In the genomic region with DNA sequence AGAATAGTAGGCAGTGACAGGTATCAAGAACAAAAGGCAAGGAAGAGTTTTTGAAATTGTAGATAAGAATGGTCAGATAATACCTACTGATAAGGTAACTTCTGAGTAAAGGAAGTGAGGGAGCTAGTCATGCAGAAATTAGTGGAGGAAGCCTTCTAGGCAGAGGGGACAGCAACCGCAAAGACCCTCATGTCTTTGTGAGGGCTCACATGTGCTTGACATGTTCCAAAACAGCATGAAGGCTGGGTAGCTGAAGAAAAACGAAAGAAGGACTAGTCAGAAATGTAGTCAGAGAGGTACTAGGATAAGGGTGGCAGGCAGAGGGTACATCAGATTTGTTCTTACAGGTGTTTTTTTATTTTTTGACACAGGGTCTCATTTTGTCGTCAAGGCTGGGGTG, we compare ENCODE assay signal across 15 cellular contexts. TPM values are rescaled to one million over a fixed set of nuclear protein-coding genes. Genes with fewer than 3 reads are reported as not detected.
A peak's percentile ranks its signal among the peaks of the same experiment; 100 is the strongest.
DNase-seq lines count a peak whose midpoint lies in the region; ATAC-seq and TF ChIP-seq lines count a peak whose summit lies in the region.
"Had no signal": no experiment of that assay in that cellular context is flagged by ENCODE, and none has a peak within 500 bp of the region (broad histone marks: within the 10 kb centered on the region; RNA-seq: fewer than 3 reads in every experiment).

No MANE protein-coding gene starts in this region.

- no peak for DNase-seq in activated naive CD4-positive, alpha-beta T cell (lab: John Stamatoyannopoulos, UW)
- DNase-seq in activated naive CD8-positive, alpha-beta T cell treated with anti-CD3 and anti-CD28 coated beads for 36 hours, result no peak
- no peak for DNase-seq in neural progenitor cell (ENCODE audit: low spot score)
- DNase-seq: amniotic stem cell, DND-41, NCI-H1092 treated with DMSO at 0.1 percent for 48 hours, NCI-H446, PC-9, upper lobe of right lung had no signal

- H3K9me3 ChIP-seq in Loucy (ENCODE audit: insufficient read depth, low read depth, low read length) (no peaks in the 10 kb centered on the region), neural progenitor cell (ENCODE audit: low read depth) (no peaks in the 10 kb centered on the region)
- H3K9me3 ChIP-seq: upper lobe of right lung had no signal

- H3K27me3 ChIP-seq in Loucy (ENCODE audit: insufficient read depth, low read length, poor library complexity, severe bottlenecking) (no peaks in the 10 kb centered on the region), neural progenitor cell (no peaks in the 10 kb centered on the region)
- H3K27me3 ChIP-seq: upper lobe of right lung had no signal

- no peak overlapping the region for H3K9ac ChIP-seq in Loucy (ENCODE audit: low read depth, low read length, poor library complexity, severe bottlenecking)
- H3K9ac ChIP-seq in neural progenitor cell, result no peak overlapping the region

- H3K4me3 Mint-ChIP-seq in activated naive CD4-positive, alpha-beta T cell treated with anti-CD3 and anti-CD28 coated beads, Interleukin-2, amount 50 U/mL, for 24 hours, result peak overlapping the region; percentile 54
- H3K4me3 Mint-ChIP-seq in activated naive CD8-positive, alpha-beta T cell treated with anti-CD3 and anti-CD28 coated beads for 36 hours, result peak overlapping the region; percentile 11
- H3K4me3 Mint-ChIP-seq in stimulated activated memory B cell treated with anti-CD40 and anti-IgM and Interleukin-4, amounts not matched to agents 10 μg/mL and 1 μg/mL and 100 μg/mL, for 72 hours, result no peak overlapping the region
- no peak overlapping the region for H3K4me3 Mint-ChIP-seq in neural progenitor cell

- H3K36me3 Mint-ChIP-seq in activated naive CD4-positive, alpha-beta T cell treated with anti-CD3 and anti-CD28 coated beads, Interleukin-2, amount 50 U/mL, for 24 hours, result peaks cover 3% of the 10 kb centered on the region
- H3K36me3 Mint-ChIP-seq in activated naive CD8-positive, alpha-beta T cell treated with anti-CD3 and anti-CD28 coated beads for 36 hours, result peaks cover 33% of the 10 kb centered on the region
- H3K36me3 Mint-ChIP-seq in stimulated activated memory B cell treated with anti-CD40 and anti-IgM and Interleukin-4, amounts not matched to agents 10 μg/mL and 1 μg/mL and 100 μg/mL, for 72 hours, result peaks cover 6% of the 10 kb centered on the region
- peaks cover 18% of the 10 kb centered on the region for H3K36me3 Mint-ChIP-seq in neural progenitor cell

- H3K9me3 Mint-ChIP-seq in activated naive CD4-positive, alpha-beta T cell treated with anti-CD3 and anti-CD28 coated beads, Interleukin-2, amount 50 U/mL, for 24 hours, result no peaks in the 10 kb centered on the region
- no peaks in the 10 kb centered on the region for H3K9me3 Mint-ChIP-seq in activated naive CD8-positive, alpha-beta T cell treated with anti-CD3 and anti-CD28 coated beads for 36 hours
- H3K9me3 Mint-ChIP-seq in stimulated activated memory B cell treated with anti-CD40 and anti-IgM and Interleukin-4, amounts not matched to agents 10 μg/mL and 1 μg/mL and 100 μg/mL, for 72 hours, result no peaks in the 10 kb centered on the region
- no peaks in the 10 kb centered on the region for H3K9me3 Mint-ChIP-seq in neural progenitor cell

- H3K27me3 Mint-ChIP-seq in activated naive CD4-positive, alpha-beta T cell treated with anti-CD3 and anti-CD28 coated beads, Interleukin-2, amount 50 U/mL, for 24 hours, result no peaks in the 10 kb centered on the region
- no peaks in the 10 kb centered on the region for H3K27me3 Mint-ChIP-seq in activated naive CD8-positive, alpha-beta T cell treated with anti-CD3 and anti-CD28 coated beads for 36 hours
- no peaks in the 10 kb centered on the region for H3K27me3 Mint-ChIP-seq in stimulated activated memory B cell treated with anti-CD40 and anti-IgM and Interleukin-4, amounts not matched to agents 10 μg/mL and 1 μg/mL and 100 μg/mL, for 72 hours
- H3K27me3 Mint-ChIP-seq in neural progenitor cell (ENCODE audit: insufficient read depth, low read depth), result peaks cover 3% of the 10 kb centered on the region

- no peak overlapping the region for H3K27ac ChIP-seq in neural progenitor cell
- H3K27ac ChIP-seq: PC-9, upper lobe of right lung had no signal

- peak overlapping the region; percentile 82 for H3K27ac Mint-ChIP-seq in activated naive CD4-positive, alpha-beta T cell treated with anti-CD3 and anti-CD28 coated beads, Interleukin-2, amount 50 U/mL, for 24 hours
- H3K27ac Mint-ChIP-seq in activated naive CD8-positive, alpha-beta T cell treated with anti-CD3 and anti-CD28 coated beads for 36 hours, result peak overlapping the region; percentile 82
- H3K27ac Mint-ChIP-seq in stimulated activated memory B cell treated with anti-CD40 and anti-IgM and Interleukin-4, amounts not matched to agents 10 μg/mL and 1 μg/mL and 100 μg/mL, for 72 hours, result peak overlapping the region; percentile 55
- no peak overlapping the region for H3K27ac Mint-ChIP-seq in neural progenitor cell

- TF ChIP-seq CTCF in Loucy (conservative IDR thresholded peaks at IDR 0.05; ENCODE audit: low read length), result no peak
- TF ChIP-seq CTCF in neural progenitor cell (IDR thresholded peaks at IDR 0.05), result no peak

- no peak overlapping the region for H2AFZ ChIP-seq in Loucy (ENCODE audit: low read length)
- H2AFZ ChIP-seq in neural progenitor cell (replicated peaks), result no peak overlapping the region
- H2AFZ ChIP-seq: PC-9 had no signal

- peaks cover 33% of the 10 kb centered on the region for H3K4me1 ChIP-seq in Loucy (ENCODE audit: insufficient read depth, low read length, poor library complexity, severe bottlenecking)
- H3K4me1 ChIP-seq in neural progenitor cell, result peaks cover 9% of the 10 kb centered on the region

- H4K20me1 ChIP-seq in Loucy (ENCODE audit: insufficient read depth, low read length, poor library complexity, severe bottlenecking), result peaks cover 88% of the 10 kb centered on the region
- peaks cover 93% of the 10 kb centered on the region for H4K20me1 ChIP-seq in neural progenitor cell (ENCODE audit: low read depth)

- no peak for ATAC-seq in stimulated activated memory B cell treated with anti-CD40 and anti-IgM and Interleukin-4, amounts not matched to agents 10 μg/mL and 1 μg/mL and 100 μg/mL, for 72 hours
- no peak for ATAC-seq in GM18868 (IDR thresholded peaks at IDR 0.05; ENCODE audit: unreplicated experiment)
- no peak for ATAC-seq in GM18861 (IDR thresholded peaks at IDR 0.05; ENCODE audit: unreplicated experiment)
- ATAC-seq: esophagus mucosa, upper lobe of right lung had no signal

- peak overlapping the region; percentile 54 for H3K4me2 ChIP-seq in Loucy (ENCODE audit: low read depth, low read length, poor library complexity, severe bottlenecking)
- H3K4me2 ChIP-seq in neural progenitor cell, result no peak overlapping the region
- H3K4me2 ChIP-seq: PC-9 had no signal

- H3K79me2 ChIP-seq in Loucy (ENCODE audit: insufficient read depth, low read length), result peaks cover 94% of the 10 kb centered on the region
- peaks cover 95% of the 10 kb centered on the region for H3K79me2 ChIP-seq in neural progenitor cell (ENCODE audit: low read depth)

- H3K36me3 ChIP-seq in Loucy (ENCODE audit: insufficient read depth, low read length) (peaks cover 31% of the 10 kb centered on the region; the same call in 1 of the 2 replicates), neural progenitor cell (no peaks in the 10 kb centered on the region)

- no peaks in the 10 kb centered on the region for H3K9me2 ChIP-seq in Loucy (replicated peaks; ENCODE audit: low read depth, low read length)

- H3F3A ChIP-seq in Loucy (ENCODE audit: low read depth), result peaks cover 14% of the 10 kb centered on the region
- H3F3A ChIP-seq in neural progenitor cell (ENCODE audit: low read depth), result peaks cover 10% of the 10 kb centered on the region

- peaks cover 68% of the 10 kb centered on the region for H3K4me1 Mint-ChIP-seq in activated naive CD4-positive, alpha-beta T cell treated with anti-CD3 and anti-CD28 coated beads, Interleukin-2, amount 50 U/mL, for 24 hours
- H3K4me1 Mint-ChIP-seq in activated naive CD8-positive, alpha-beta T cell treated with anti-CD3 and anti-CD28 coated beads for 36 hours, result peaks cover 53% of the 10 kb centered on the region
- peaks cover 57% of the 10 kb centered on the region for H3K4me1 Mint-ChIP-seq in stimulated activated memory B cell treated with anti-CD40 and anti-IgM and Interleukin-4, amounts not matched to agents 10 μg/mL and 1 μg/mL and 100 μg/mL, for 72 hours
- H3K4me1 Mint-ChIP-seq in neural progenitor cell, result peaks cover 16% of the 10 kb centered on the region

- H3K4me3 ChIP-seq in Loucy (ENCODE audit: low read length, poor library complexity, severe bottlenecking), result peak overlapping the region; percentile 36
- H3K4me3 ChIP-seq in neural progenitor cell, result no peak overlapping the region
- H3K4me3 ChIP-seq: PC-9, upper lobe of right lung had no signal

RNA-seq across cellular contexts. Expression of gene SIN3A, which starts 5.3 kb away (rescaled TPM):
- 10 to 100 TPM; 74.2 to 77.0 TPM for total RNA-seq in activated naive CD8-positive, alpha-beta T cell treated with anti-CD3 and anti-CD28 coated beads for 36 hours
- total RNA-seq in neural progenitor cell (ENCODE audit: low replicate concordance), result 69.0 and 86.1 TPM in 2 replicates

Comparison
In these comparisons a context has a peak if more than half of its experiments do, and no peak if none do; other contexts are left out.
1. H3K4me3 Mint-ChIP-seq: peak in activated naive CD4-positive, alpha-beta T cell treated with anti-CD3 and anti-CD28 coated beads, Interleukin-2, amount 50 U/mL, for 24 hours (single experiment) and activated naive CD8-positive, alpha-beta T cell treated with anti-CD3 and anti-CD28 coated beads for 36 hours (single experiment); none in stimulated activated memory B cell treated with anti-CD40 and anti-IgM and Interleukin-4, amounts not matched to agents 10 μg/mL and 1 μg/mL and 100 μg/mL, for 72 hours (single experiment) and neural progenitor cell (single experiment).